Comparison of ENCODE assay signal across 33 cellular contexts in the genomic region with DNA sequence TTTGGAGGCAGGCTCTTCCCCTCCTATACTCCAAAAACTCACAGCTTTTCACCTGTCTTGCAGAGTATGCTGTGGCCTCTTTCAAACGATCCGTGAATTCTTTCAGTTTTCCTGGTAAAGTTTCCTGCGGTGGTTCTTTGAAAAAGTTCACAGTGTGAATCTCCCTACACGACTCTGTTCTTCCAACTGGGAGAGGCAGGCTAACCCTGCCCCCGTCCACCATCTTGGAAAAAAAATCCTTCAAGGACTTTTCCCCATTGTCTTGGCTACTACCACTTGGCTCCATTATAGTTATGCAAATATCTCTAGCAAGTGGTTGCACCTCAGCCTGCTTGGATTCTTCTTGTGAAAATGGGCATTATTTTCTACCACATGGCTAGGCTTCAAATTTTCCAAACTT.
"Had no signal": no experiment of that assay in that cellular context is flagged by ENCODE, and none has a peak within 500 bp of the region (broad histone marks: within the 10 kb centered on the region; RNA-seq: fewer than 3 reads in every experiment).

No MANE protein-coding gene starts in this region.

- H3K36me3 ChIP-seq: ascending aorta, cardiac muscle cell had no signal

- H3K27ac ChIP-seq: ascending aorta, cardiac muscle cell, VCaP had no signal

- H3K27me3 Mint-ChIP-seq: activated CD8-positive, alpha-beta memory T cell treated with anti-CD3 and anti-CD28 coated beads, Interleukin-2, amount 10 ng/mL, durations not matched to agents 7 days and 5 days; brain had no signal

- H3K27me3 ChIP-seq: ascending aorta, cardiac muscle cell had no signal

- H3K9me3 ChIP-seq: ascending aorta had no signal

- DNase-seq: activated B cell treated with CpG ODN at 0.5 μM for 24 hours; activated CD4-positive, alpha-beta memory T cell treated with anti-CD3 and anti-CD28 coated beads, Interleukin-2, amount 10 ng/mL, durations not matched to agents 7 days and 5 days; activated CD4-positive, alpha-beta T cell treated with anti-CD3 and anti-CD28 coated beads for 4 hours; activated CD4-positive, alpha-beta T cell treated with anti-CD3 and anti-CD28 coated beads, Interleukin-2, amount 10 ng/mL, durations not matched to agents 7 days and 5 days; activated CD4-positive, alpha-beta T cell treated with anti-CD3 and anti-CD28 coated beads, Interleukin-2, amount 50 U/mL, for 48 hours; activated CD4-positive, CD25-positive, alpha-beta regulatory T cell treated with anti-CD3 and anti-CD28 coated beads, Interleukin-2, amount 50 U/mL, for 72 hours; activated CD8-positive, alpha-beta memory T cell treated with anti-CD3 and anti-CD28 coated beads for 24 hours; activated CD8-positive, alpha-beta memory T cell treated with anti-CD3 and anti-CD28 coated beads, Interleukin-2, amount 10 ng/mL, durations not matched to agents 7 days and 5 days; activated CD8-positive, alpha-beta memory T cell treated with anti-CD3 and anti-CD28 coated beads, Interleukin-2, amount 50 U/mL, for 48 hours; activated CD8-positive, alpha-beta T cell treated with anti-CD3 and anti-CD28 coated beads, Interleukin-2, amount 10 ng/mL, durations not matched to agents 7 days and 5 days; activated effector memory CD4-positive, alpha-beta T cell treated with Interleukin-2 at 50 U/mL for 16 hours; activated gamma-delta T cell; activated naive CD4-positive, alpha-beta T cell treated with anti-CD3 and anti-CD28 coated beads, Interleukin-2, amount 10 ng/mL, durations not matched to agents 7 days and 5 days; activated naive CD4-positive, alpha-beta T cell treated with Interleukin-2 at 50 U/mL for 16 hours; activated naive CD8-positive, alpha-beta T cell treated with anti-CD3 and anti-CD28 coated beads, Interleukin-2, amount 10 ng/mL, durations not matched to agents 7 days and 5 days; activated naive CD8-positive, alpha-beta T cell treated with anti-CD3 and anti-CD28 coated beads, Interleukin-2, amount 50 U/mL, for 24 hours; activated T-cell treated with anti-CD3 and anti-CD28 coated beads, Interleukin-2, amount 50 U/mL, for 24 hours; activated T-cell treated with anti-CD3 and anti-CD28 coated beads, Interleukin-2, amount 50 U/mL, for 48 hours; amygdala; anterior cingulate cortex; caudate nucleus; T-helper 1 cell; T-helper 2 cell; T-helper 9 cell had no signal

- H3K4me3 Mint-ChIP-seq: activated B cell treated with CpG ODN at 0.5 μM for 24 hours; activated CD4-positive, alpha-beta memory T cell treated with anti-CD3 and anti-CD28 coated beads, Interleukin-2, amount 10 ng/mL, durations not matched to agents 7 days and 5 days; activated CD4-positive, alpha-beta T cell treated with anti-CD3 and anti-CD28 coated beads, Interleukin-2, amount 10 ng/mL, durations not matched to agents 7 days and 5 days; activated CD8-positive, alpha-beta memory T cell treated with anti-CD3 and anti-CD28 coated beads, Interleukin-2, amount 10 ng/mL, durations not matched to agents 7 days and 5 days; activated CD8-positive, alpha-beta T cell treated with anti-CD3 and anti-CD28 coated beads, Interleukin-2, amount 10 ng/mL, durations not matched to agents 7 days and 5 days; activated naive CD4-positive, alpha-beta T cell treated with anti-CD3 and anti-CD28 coated beads, Interleukin-2, amount 10 ng/mL, durations not matched to agents 7 days and 5 days; activated naive CD4-positive, alpha-beta T cell treated with anti-CD3 and anti-CD28 coated beads, Interleukin-2, amount 50 U/mL, for 24 hours; activated naive CD8-positive, alpha-beta T cell; activated naive CD8-positive, alpha-beta T cell treated with anti-CD3 and anti-CD28 coated beads, Interleukin-2, amount 10 ng/mL, durations not matched to agents 7 days and 5 days; activated naive CD8-positive, alpha-beta T cell treated with anti-CD3 and anti-CD28 coated beads, Interleukin-2, amount 50 U/mL, for 24 hours; activated T-cell treated with anti-CD3 and anti-CD28 coated beads, Interleukin-2, amount 50 U/mL, for 24 hours; brain; T-helper 1 cell treated with Interleukin-12 subunit alpha and Interleukin-12 subunit beta and Interleukin-4 antibody, amounts not matched to agents 30 μg/mL and 1 μg/mL, for 36 hours; T-helper 2 cell treated with Interferon-gamma antibody and Interleukin-4, amounts not matched to agents 5 μg/mL and 100 μg/mL, for 36 hours had no signal

- H3K4me3 ChIP-seq: ascending aorta, cardiac muscle cell had no signal

- H3K27ac Mint-ChIP-seq: activated B cell treated with CpG ODN at 0.5 μM for 24 hours; activated CD4-positive, alpha-beta memory T cell treated with anti-CD3 and anti-CD28 coated beads, Interleukin-2, amount 10 ng/mL, durations not matched to agents 7 days and 5 days; activated CD4-positive, alpha-beta T cell treated with anti-CD3 and anti-CD28 coated beads, Interleukin-2, amount 10 ng/mL, durations not matched to agents 7 days and 5 days; activated CD8-positive, alpha-beta memory T cell treated with anti-CD3 and anti-CD28 coated beads, Interleukin-2, amount 10 ng/mL, durations not matched to agents 7 days and 5 days; activated CD8-positive, alpha-beta T cell treated with anti-CD3 and anti-CD28 coated beads, Interleukin-2, amount 10 ng/mL, durations not matched to agents 7 days and 5 days; activated naive CD4-positive, alpha-beta T cell treated with anti-CD3 and anti-CD28 coated beads, Interleukin-2, amount 10 ng/mL, durations not matched to agents 7 days and 5 days; activated naive CD4-positive, alpha-beta T cell treated with anti-CD3 and anti-CD28 coated beads, Interleukin-2, amount 50 U/mL, for 24 hours; activated naive CD8-positive, alpha-beta T cell; activated naive CD8-positive, alpha-beta T cell treated with anti-CD3 and anti-CD28 coated beads, Interleukin-2, amount 10 ng/mL, durations not matched to agents 7 days and 5 days; activated naive CD8-positive, alpha-beta T cell treated with anti-CD3 and anti-CD28 coated beads, Interleukin-2, amount 50 U/mL, for 24 hours; activated T-cell treated with anti-CD3 and anti-CD28 coated beads, Interleukin-2, amount 50 U/mL, for 24 hours; activated T-helper 2 cell treated with anti-CD3 and anti-CD28 coated beads, Interferon-gamma antibody, Interleukin-2, Interleukin-4, amounts not matched to agents 10 μg/mL and 5 μg/mL and 100 μg/mL, durations not matched to agents 14 hours and 24 hours and 36 hours; brain; T-helper 1 cell treated with Interleukin-12 subunit alpha and Interleukin-12 subunit beta and Interleukin-4 antibody, amounts not matched to agents 30 μg/mL and 1 μg/mL, for 36 hours; T-helper 2 cell treated with Interferon-gamma antibody and Interleukin-4, amounts not matched to agents 5 μg/mL and 100 μg/mL, for 36 hours had no signal

- H3K9me3 Mint-ChIP-seq: activated CD4-positive, alpha-beta memory T cell treated with anti-CD3 and anti-CD28 coated beads, Interleukin-2, amount 10 ng/mL, durations not matched to agents 7 days and 5 days; activated CD4-positive, alpha-beta T cell treated with anti-CD3 and anti-CD28 coated beads, Interleukin-2, amount 10 ng/mL, durations not matched to agents 7 days and 5 days; activated naive CD4-positive, alpha-beta T cell treated with anti-CD3 and anti-CD28 coated beads, Interleukin-2, amount 10 ng/mL, durations not matched to agents 7 days and 5 days; activated naive CD8-positive, alpha-beta T cell treated with anti-CD3 and anti-CD28 coated beads, Interleukin-2, amount 10 ng/mL, durations not matched to agents 7 days and 5 days; activated naive CD8-positive, alpha-beta T cell treated with anti-CD3 and anti-CD28 coated beads, Interleukin-2, amount 50 U/mL, for 24 hours; activated T-cell treated with anti-CD3 and anti-CD28 coated beads, Interleukin-2, amount 50 U/mL, for 24 hours; activated T-helper 2 cell treated with anti-CD3 and anti-CD28 coated beads, Interferon-gamma antibody, Interleukin-2, Interleukin-4, amounts not matched to agents 10 μg/mL and 5 μg/mL and 100 μg/mL, durations not matched to agents 14 hours and 24 hours and 36 hours; T-helper 1 cell treated with Interleukin-12 subunit alpha and Interleukin-12 subunit beta and Interleukin-4 antibody, amounts not matched to agents 30 μg/mL and 1 μg/mL, for 36 hours; T-helper 2 cell treated with Interferon-gamma antibody and Interleukin-4, amounts not matched to agents 5 μg/mL and 100 μg/mL, for 36 hours had no signal

- H3K4me1 ChIP-seq: ascending aorta had no signal

- H3K36me3 Mint-ChIP-seq: activated CD8-positive, alpha-beta memory T cell treated with anti-CD3 and anti-CD28 coated beads, Interleukin-2, amount 10 ng/mL, durations not matched to agents 7 days and 5 days; activated naive CD4-positive, alpha-beta T cell treated with anti-CD3 and anti-CD28 coated beads, Interleukin-2, amount 10 ng/mL, durations not matched to agents 7 days and 5 days; activated naive CD4-positive, alpha-beta T cell treated with anti-CD3 and anti-CD28 coated beads, Interleukin-2, amount 50 U/mL, for 24 hours; activated naive CD8-positive, alpha-beta T cell; activated naive CD8-positive, alpha-beta T cell treated with anti-CD3 and anti-CD28 coated beads, Interleukin-2, amount 10 ng/mL, durations not matched to agents 7 days and 5 days; brain had no signal

- H3K4me1 Mint-ChIP-seq: activated B cell treated with CpG ODN at 0.5 μM for 24 hours; activated CD4-positive, alpha-beta memory T cell treated with anti-CD3 and anti-CD28 coated beads, Interleukin-2, amount 10 ng/mL, durations not matched to agents 7 days and 5 days; activated CD4-positive, alpha-beta T cell treated with anti-CD3 and anti-CD28 coated beads, Interleukin-2, amount 10 ng/mL, durations not matched to agents 7 days and 5 days; activated CD8-positive, alpha-beta memory T cell treated with anti-CD3 and anti-CD28 coated beads, Interleukin-2, amount 10 ng/mL, durations not matched to agents 7 days and 5 days; activated naive CD4-positive, alpha-beta T cell treated with anti-CD3 and anti-CD28 coated beads, Interleukin-2, amount 10 ng/mL, durations not matched to agents 7 days and 5 days; activated naive CD4-positive, alpha-beta T cell treated with anti-CD3 and anti-CD28 coated beads, Interleukin-2, amount 50 U/mL, for 24 hours; activated naive CD8-positive, alpha-beta T cell treated with anti-CD3 and anti-CD28 coated beads, Interleukin-2, amount 10 ng/mL, durations not matched to agents 7 days and 5 days; activated naive CD8-positive, alpha-beta T cell treated with anti-CD3 and anti-CD28 coated beads, Interleukin-2, amount 50 U/mL, for 24 hours; brain had no signal
